ENCODE assay signal across 14 cellular contexts in the genomic region with DNA sequence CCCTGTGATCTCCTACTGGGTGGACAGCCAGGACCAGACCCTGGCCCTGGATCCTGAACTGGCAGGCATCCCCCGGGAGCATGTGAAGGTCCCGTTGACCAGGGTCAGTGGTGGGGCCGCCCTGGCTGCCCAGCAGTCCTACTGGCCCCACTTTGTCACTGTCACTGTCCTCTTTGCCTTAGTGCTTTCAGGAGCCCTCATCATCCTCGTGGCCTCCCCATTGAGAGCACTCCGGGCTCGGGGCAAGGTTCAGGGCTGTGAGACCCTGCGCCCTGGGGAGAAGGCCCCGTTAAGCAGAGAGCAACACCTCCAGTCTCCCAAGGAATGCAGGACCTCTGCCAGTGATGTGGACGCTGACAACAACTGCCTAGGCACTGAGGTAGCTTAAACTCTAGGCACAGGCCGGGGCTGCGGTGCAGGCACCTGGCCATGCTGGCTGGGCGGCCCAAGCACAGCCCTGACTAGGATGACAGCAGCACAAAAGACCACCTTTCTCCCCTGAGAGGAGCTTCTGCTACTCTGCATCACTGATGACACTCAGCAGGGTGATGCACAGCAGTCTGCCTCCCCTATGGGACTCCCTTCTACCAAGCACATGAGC.
"Had no signal": no experiment of that assay in that cellular context is flagged by ENCODE, and none has a peak within 500 bp of the region (broad histone marks: within the 10 kb centered on the region; RNA-seq: fewer than 3 reads in every experiment).

No MANE protein-coding gene starts in this region.

- H3K27me3 Mint-ChIP-seq: activated B cell treated with CpG ODN at 0.5 μM for 24 hours; activated CD4-positive, alpha-beta T cell treated with anti-CD3 and anti-CD28 coated beads, Interleukin-2, amount 10 ng/mL, durations not matched to agents 24 days and 14 days had no signal

- H3K4me3 ChIP-seq: tibial nerve had no signal

- DNase-seq: activated B cell treated with CpG ODN at 0.5 μM for 24 hours; activated CD4-positive, alpha-beta T cell treated with anti-CD3 and anti-CD28 coated beads, Interleukin-2, amount 10 ng/mL, durations not matched to agents 24 days and 14 days; amniotic stem cell; cerebellar nuclear complex; dermis blood vessel endothelial cell; left colon; mammary epithelial cell; nephron progenitor cell; small intestine had no signal

- H3K27ac Mint-ChIP-seq: activated B cell treated with CpG ODN at 0.5 μM for 24 hours; activated CD4-positive, alpha-beta T cell treated with anti-CD3 and anti-CD28 coated beads, Interleukin-2, amount 10 ng/mL, durations not matched to agents 24 days and 14 days; brain; T-helper 1 cell treated with Interleukin-12 subunit alpha and Interleukin-12 subunit beta and Interleukin-4 antibody, amounts not matched to agents 30 μg/mL and 1 μg/mL, for 36 hours had no signal

- H3K9ac ChIP-seq: parathyroid adenoma had no signal

- ATAC-seq: activated naive CD4-positive, alpha-beta T cell treated with anti-CD3 and anti-CD28 coated beads, Interleukin-2, amount 50 U/mL, for 72 hours; left colon had no signal

- H3K4me1 Mint-ChIP-seq: activated B cell treated with CpG ODN at 0.5 μM for 24 hours had no signal

- H3K4me1 ChIP-seq: parathyroid adenoma, tibial nerve had no signal

- H3K4me3 Mint-ChIP-seq: activated B cell treated with CpG ODN at 0.5 μM for 24 hours; activated CD4-positive, alpha-beta T cell treated with anti-CD3 and anti-CD28 coated beads, Interleukin-2, amount 10 ng/mL, durations not matched to agents 24 days and 14 days; brain; nephron progenitor cell; T-helper 1 cell treated with Interleukin-12 subunit alpha and Interleukin-12 subunit beta and Interleukin-4 antibody, amounts not matched to agents 30 μg/mL and 1 μg/mL, for 36 hours had no signal

- H3K9me3 Mint-ChIP-seq: activated B cell treated with CpG ODN at 0.5 μM for 24 hours; activated CD4-positive, alpha-beta T cell treated with anti-CD3 and anti-CD28 coated beads, Interleukin-2, amount 10 ng/mL, durations not matched to agents 24 days and 14 days; activated naive CD4-positive, alpha-beta T cell treated with anti-CD3 and anti-CD28 coated beads, Interleukin-2, amount 50 U/mL, for 72 hours; brain; nephron progenitor cell; T-helper 1 cell treated with Interleukin-12 subunit alpha and Interleukin-12 subunit beta and Interleukin-4 antibody, amounts not matched to agents 30 μg/mL and 1 μg/mL, for 36 hours had no signal

- H3K36me3 Mint-ChIP-seq: activated naive CD4-positive, alpha-beta T cell treated with anti-CD3 and anti-CD28 coated beads, Interleukin-2, amount 50 U/mL, for 72 hours had no signal

- H3K27ac ChIP-seq: parathyroid adenoma, tibial nerve had no signal

- H3K9me3 ChIP-seq: tibial nerve had no signal

- H3K79me2 ChIP-seq: parathyroid adenoma had no signal

- H3K27me3 ChIP-seq: tibial nerve had no signal

- H2AFZ ChIP-seq: parathyroid adenoma had no signal
